Comparison of ENCODE assay signal across 26 cellular contexts in genomic region chr10:45582386-45582781, GRCh38.
DNase-seq lines count a peak whose midpoint lies in the region; ATAC-seq and TF ChIP-seq lines count a peak whose summit lies in the region.
"Had no signal": no experiment of that assay in that cellular context is flagged by ENCODE, and none has a peak within 500 bp of the region (broad histone marks: within the 10 kb centered on the region; RNA-seq: fewer than 3 reads in every experiment).

No MANE protein-coding gene starts in this region.

- H3F3A ChIP-seq in PC-3 (ENCODE audit: low read length, unreplicated experiment) = no peaks in the 10 kb centered on the region

- H3K9me3 Mint-ChIP-seq in activated CD8-positive, alpha-beta T cell treated with anti-CD3 and anti-CD28 coated beads for 36 hours = peaks cover 7% of the 10 kb centered on the region
- peaks cover 16% of the 10 kb centered on the region for H3K9me3 Mint-ChIP-seq in activated CD8-positive, alpha-beta T cell treated with anti-CD3 and anti-CD28 coated beads, Interleukin-2, amount 10 ng/mL, durations not matched to agents 7 days and 5 days (ENCODE audit: insufficient read depth)
- H3K9me3 Mint-ChIP-seq in immature natural killer cell (no peaks in the 10 kb centered on the region), progenitor cell of endocrine pancreas (ENCODE audit: low read depth) (peaks cover 19% of the 10 kb centered on the region)

- H3K27me3 ChIP-seq in PC-3 (ENCODE audit: low read length) = no peaks in the 10 kb centered on the region
- H3K27me3 ChIP-seq: foreskin keratinocyte had no signal

- no peaks in the 10 kb centered on the region for H3K27me3 Mint-ChIP-seq in activated CD8-positive, alpha-beta T cell treated with anti-CD3 and anti-CD28 coated beads for 36 hours
- H3K27me3 Mint-ChIP-seq in activated CD8-positive, alpha-beta T cell treated with anti-CD3 and anti-CD28 coated beads, Interleukin-2, amount 10 ng/mL, durations not matched to agents 7 days and 5 days (ENCODE audit: low read depth) = peaks cover 2% of the 10 kb centered on the region
- H3K27me3 Mint-ChIP-seq in immature natural killer cell (ENCODE audit: low read depth in 3 of 3) (no peaks in the 10 kb centered on the region), progenitor cell of endocrine pancreas (no peaks in the 10 kb centered on the region)
- H3K27me3 Mint-ChIP-seq: activated CD8-positive, alpha-beta memory T cell treated with anti-CD3 and anti-CD28 coated beads, Interleukin-2, amount 10 ng/mL, durations not matched to agents 7 days and 5 days had no signal

- CTCF ChIA-PET in activated CD8-positive, alpha-beta T cell treated with anti-CD3 and anti-CD28 coated beads for 36 hours (lab: Charles Lee) = no interaction called here
- CTCF ChIA-PET in activated CD8-positive, alpha-beta T cell treated with anti-CD3 and anti-CD28 coated beads, Interleukin-2, amount 10 ng/mL, durations not matched to agents 7 days and 5 days (lab: Charles Lee) = interaction anchor here (3.4 kb wide), 1 partner anchor 10 kb away, joined by 18 read pairs; no protein-coding TSS in a partner anchor
- CTCF ChIA-PET in PC-3 (lab: Charles Lee) = interaction anchor here (0.6 kb wide), 1 partner anchor 196 kb away, joined by 3 read pairs; no protein-coding TSS in a partner anchor

- H3K4me1 ChIP-seq in PC-3 (ENCODE audit: insufficient read depth, low read length) = peaks cover 37% of the 10 kb centered on the region
- H3K4me1 ChIP-seq: foreskin keratinocyte, HAP-1 had no signal

- POLR2A ChIA-PET in activated CD8-positive, alpha-beta T cell treated with anti-CD3 and anti-CD28 coated beads for 36 hours (lab: Charles Lee) = interaction anchor here (2.3 kb wide), 1 partner anchor 12 kb away, joined by 6 read pairs; no protein-coding TSS in a partner anchor
- POLR2A ChIA-PET in activated CD8-positive, alpha-beta T cell treated with anti-CD3 and anti-CD28 coated beads, Interleukin-2, amount 10 ng/mL, durations not matched to agents 7 days and 5 days (lab: Charles Lee) = no interaction called here
- POLR2A ChIA-PET in PC-3 (lab: Charles Lee; ENCODE audit: unreplicated experiment) = no interaction called here

- H3K9me3 ChIP-seq in PC-3 (ENCODE audit: low read length) = no peaks in the 10 kb centered on the region
- H3K9me3 ChIP-seq: HAP-1 had no signal

- no peak overlapping the region for H2AFZ ChIP-seq in PC-3 (ENCODE audit: low read length)

- H4K20me1 ChIP-seq in PC-3 (ENCODE audit: low read length) = no peaks in the 10 kb centered on the region

- H3K27ac ChIP-seq in PC-3 (ENCODE audit: low read length) = peak overlapping the region; percentile 42
- H3K27ac ChIP-seq: foreskin keratinocyte had no signal

- peak overlapping the region; percentile 21 for H3K27ac Mint-ChIP-seq in activated CD8-positive, alpha-beta T cell treated with anti-CD3 and anti-CD28 coated beads for 36 hours
- no peak overlapping the region for H3K27ac Mint-ChIP-seq in activated CD8-positive, alpha-beta T cell treated with anti-CD3 and anti-CD28 coated beads, Interleukin-2, amount 10 ng/mL, durations not matched to agents 7 days and 5 days
- peak overlapping the region; percentile 57 to 93 (median 74) for H3K27ac Mint-ChIP-seq in immature natural killer cell
- peak overlapping the region; percentile 19 for H3K27ac Mint-ChIP-seq in progenitor cell of endocrine pancreas
- H3K27ac Mint-ChIP-seq: activated T-helper 2 cell treated with anti-CD3 and anti-CD28 coated beads, Interferon-gamma antibody, Interleukin-2, Interleukin-4, amounts not matched to agents 10 μg/mL and 5 μg/mL and 100 μg/mL, durations not matched to agents 14 hours and 24 hours and 36 hours; mesothelial cell of epicardium; T-helper 1 cell treated with Interleukin-12 subunit alpha and Interleukin-12 subunit beta and Interleukin-4 antibody, amounts not matched to agents 30 μg/mL and 1 μg/mL, for 36 hours had no signal

- intact Hi-C loops in activated CD8-positive, alpha-beta T cell treated with anti-CD3 and anti-CD28 coated beads for 36 hours (cut with micrococcal nuclease) = no loop called here
- intact Hi-C loops in PC-3 (cut with micrococcal nuclease) = no loop called here

- no peak for TF ChIP-seq CTCF in activated CD8-positive, alpha-beta T cell treated with anti-CD3 and anti-CD28 coated beads for 36 hours (IDR thresholded peaks at IDR 0.05)
- TF ChIP-seq CTCF in PC-3 (conservative IDR thresholded peaks at IDR 0.05; ENCODE audit: low read depth, low read length) (no peak), progenitor cell of endocrine pancreas (IDR thresholded peaks at IDR 0.05; ENCODE audit: unreplicated experiment) (no peak)

- DNase-seq in activated CD8-positive, alpha-beta T cell treated with anti-CD3 and anti-CD28 coated beads for 36 hours = no peak
- DNase-seq in activated CD8-positive, alpha-beta T cell treated with anti-CD3 and anti-CD28 coated beads, Interleukin-2, amount 10 ng/mL, durations not matched to agents 7 days and 5 days = no peak
- no peak for DNase-seq in PC-3
- DNase-seq in immature natural killer cell = no peak
- DNase-seq in progenitor cell of endocrine pancreas (ENCODE audit: low spot score, unreplicated experiment) = no peak
- no peak for DNase-seq in NCI-H187 treated with DMSO at 0.1 percent for 48 hours (lab: John Stamatoyannopoulos, UW)
- no peak for DNase-seq in occipital lobe (lab: John Stamatoyannopoulos, UW)
- DNase-seq: 8988T; activated CD4-positive, alpha-beta T cell treated with anti-CD3 and anti-CD28 coated beads for 48 hours; activated CD8-positive, alpha-beta memory T cell treated with anti-CD3 and anti-CD28 coated beads, Interleukin-2, amount 10 ng/mL, durations not matched to agents 7 days and 5 days; AML-193; amniotic stem cell; DMS79 treated with DMSO at 0.1 percent for 48 hours; effector CD8-positive, alpha-beta T cell; NCI-H1092; NCI-H187; NCI-H69; RPMI8226; trophoblast cell had no signal

- peaks cover 15% of the 10 kb centered on the region for H3K79me2 ChIP-seq in PC-3 (ENCODE audit: low read length)

- H3K4me2 ChIP-seq in PC-3 (ENCODE audit: low read length) = peak overlapping the region; percentile 37

- no peaks in the 10 kb centered on the region for H3K9me2 ChIP-seq in PC-3 (replicated peaks; ENCODE audit: low read length)

- no peak overlapping the region for H3K9ac ChIP-seq in PC-3 (ENCODE audit: low read length)

- no peak overlapping the region for H3K4me3 Mint-ChIP-seq in activated CD8-positive, alpha-beta T cell treated with anti-CD3 and anti-CD28 coated beads for 36 hours
- H3K4me3 Mint-ChIP-seq in activated CD8-positive, alpha-beta T cell treated with anti-CD3 and anti-CD28 coated beads, Interleukin-2, amount 10 ng/mL, durations not matched to agents 7 days and 5 days = no peak overlapping the region
- H3K4me3 Mint-ChIP-seq in immature natural killer cell = peak overlapping the region in 2 of 5 donors; percentile 1 to 31
- H3K4me3 Mint-ChIP-seq in progenitor cell of endocrine pancreas (ENCODE audit: low read depth) = no peak overlapping the region
- H3K4me3 Mint-ChIP-seq: activated CD8-positive, alpha-beta memory T cell treated with anti-CD3 and anti-CD28 coated beads, Interleukin-2, amount 10 ng/mL, durations not matched to agents 7 days and 5 days; mesothelial cell of epicardium; T-helper 1 cell treated with Interleukin-12 subunit alpha and Interleukin-12 subunit beta and Interleukin-4 antibody, amounts not matched to agents 30 μg/mL and 1 μg/mL, for 36 hours had no signal

- peaks cover 35% of the 10 kb centered on the region for H3K4me1 Mint-ChIP-seq in activated CD8-positive, alpha-beta T cell treated with anti-CD3 and anti-CD28 coated beads for 36 hours (ENCODE audit: low read depth)
- H3K4me1 Mint-ChIP-seq in activated CD8-positive, alpha-beta T cell treated with anti-CD3 and anti-CD28 coated beads, Interleukin-2, amount 10 ng/mL, durations not matched to agents 7 days and 5 days (ENCODE audit: low read depth) = peaks cover 30% of the 10 kb centered on the region
- H3K4me1 Mint-ChIP-seq in immature natural killer cell (peaks cover 29 to 32% of the 10 kb centered on the region in 2 donors), progenitor cell of endocrine pancreas (ENCODE audit: low read depth) (peaks cover 17% of the 10 kb centered on the region)
- H3K4me1 Mint-ChIP-seq: mesothelial cell of epicardium had no signal

- ATAC-seq in activated CD8-positive, alpha-beta T cell treated with anti-CD3 and anti-CD28 coated beads for 36 hours = no peak
- ATAC-seq in activated CD8-positive, alpha-beta T cell treated with anti-CD3 and anti-CD28 coated beads, Interleukin-2, amount 10 ng/mL, durations not matched to agents 7 days and 5 days = no peak
- ATAC-seq in PC-3 (no peak), GM18498 (IDR thresholded peaks at IDR 0.05; ENCODE audit: unreplicated experiment) (no peak)
- ATAC-seq: activated CD8-positive, alpha-beta memory T cell treated with anti-CD3 and anti-CD28 coated beads, Interleukin-2, amount 10 ng/mL, durations not matched to agents 7 days and 5 days; sciatic nerve had no signal

- BruUV-seq in PC-3 (replicated peaks; lab: Mats Ljungman, UMichigan) = no TSS peak

- H3K4me3 ChIP-seq in PC-3 (ENCODE audit: low read length) = no peak overlapping the region
- H3K4me3 ChIP-seq: HAP-1 had no signal

- no peaks in the 10 kb centered on the region for H3K36me3 ChIP-seq in PC-3 (ENCODE audit: low read depth, low read length)
- H3K36me3 ChIP-seq: HAP-1 had no signal

- peaks cover 13% of the 10 kb centered on the region for H3K36me3 Mint-ChIP-seq in activated CD8-positive, alpha-beta T cell treated with anti-CD3 and anti-CD28 coated beads for 36 hours (ENCODE audit: low read depth)
- peaks cover 13% of the 10 kb centered on the region for H3K36me3 Mint-ChIP-seq in activated CD8-positive, alpha-beta T cell treated with anti-CD3 and anti-CD28 coated beads, Interleukin-2, amount 10 ng/mL, durations not matched to agents 7 days and 5 days (ENCODE audit: low read depth)
- H3K36me3 Mint-ChIP-seq in immature natural killer cell = peaks cover 4 to 6% (median 5%) of the 10 kb centered on the region in 3 donors
- H3K36me3 Mint-ChIP-seq in progenitor cell of endocrine pancreas (ENCODE audit: insufficient read depth) = peaks cover 14% of the 10 kb centered on the region
